ENCODE assay signal across 21 cellular contexts in the genomic region with DNA sequence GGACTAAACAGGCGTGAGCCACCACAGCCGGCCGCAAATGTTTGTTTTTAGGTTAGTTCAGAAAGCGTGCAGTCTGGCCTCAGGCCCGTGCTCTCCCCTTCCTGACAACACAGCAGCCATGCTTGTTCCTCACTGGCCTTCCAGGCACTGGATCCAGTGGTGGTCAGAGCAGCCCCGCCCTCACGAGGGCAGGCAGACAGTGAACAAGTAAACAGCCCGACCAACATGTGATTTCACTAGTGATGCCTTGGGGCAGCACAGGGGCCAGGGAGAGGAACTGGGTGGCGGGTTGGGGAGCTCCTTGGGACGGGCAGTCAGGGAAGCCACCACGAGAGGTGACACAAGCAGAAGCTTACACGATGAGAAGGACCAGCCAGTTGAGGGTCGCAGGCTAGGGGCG. TPM values are rescaled to one million over a fixed set of nuclear protein-coding genes. Genes with fewer than 3 reads are reported as not detected.
DNase-seq lines count a peak whose midpoint lies in the region; ATAC-seq and TF ChIP-seq lines count a peak whose summit lies in the region.
"Had no signal": no experiment of that assay in that cellular context is flagged by ENCODE, and none has a peak within 500 bp of the region (broad histone marks: within the 10 kb centered on the region; RNA-seq: fewer than 3 reads in every experiment).

No MANE protein-coding gene starts in this region.

- WGBS in hepatocyte (ENCODE audit: low lambda C conversion rate, missing lambda C conversion rate), result 93% methylated on average over 14 of the region's 14 CpGs

- H3K27me3 ChIP-seq in left ventricle myocardium inferior (ENCODE audit: low read depth), result no peaks in the 10 kb centered on the region
- H3K27me3 ChIP-seq in hepatocyte, result no peaks in the 10 kb centered on the region
- H3K27me3 ChIP-seq in uterus, result no peaks in the 10 kb centered on the region
- H3K27me3 ChIP-seq: MG63 had no signal

- peaks cover 97% of the 10 kb centered on the region for H3K4me1 ChIP-seq in left ventricle myocardium inferior
- peaks cover 42% of the 10 kb centered on the region for H3K4me1 ChIP-seq in hepatocyte (ENCODE audit: insufficient read depth)
- H3K4me1 ChIP-seq in uterus, result peaks cover 7 to 21% of the 10 kb centered on the region in 2 donors

- H3K9me3 ChIP-seq in left ventricle myocardium inferior (replicated peaks) (no peaks in the 10 kb centered on the region), T-helper 17 cell (ENCODE audit: control insufficient read depth, low read length, poor library complexity, severe bottlenecking) (no peaks in the 10 kb centered on the region), hepatocyte (ENCODE audit: low read depth) (no peaks in the 10 kb centered on the region), uterus (no peaks in the 10 kb centered on the region)
- H3K9me3 ChIP-seq: MG63 had no signal

- peaks cover 5% of the 10 kb centered on the region for H3K36me3 Mint-ChIP-seq in T-helper 17 cell (ENCODE audit: low read depth)
- H3K36me3 Mint-ChIP-seq: IgD-negative memory B cell had no signal

- H3K27ac ChIP-seq in left ventricle myocardium inferior (replicated peaks) (peak overlapping the region; percentile 91), hepatocyte (peak overlapping the region; percentile 97), uterus (peak overlapping the region; percentile 71 to 78)
- H3K27ac ChIP-seq: GM23248, WERI-Rb-1 had no signal

- peaks cover 71% of the 10 kb centered on the region for H3K79me2 ChIP-seq in hepatocyte

- no peak overlapping the region for H3K4me2 ChIP-seq in hepatocyte

- intact Hi-C loops in left ventricle myocardium inferior (cut with micrococcal nuclease) (loop anchor here (10.0 kb wide), 1 partner anchor 49 kb away; no protein-coding TSS in a partner anchor), cardiac septum (cut with DNase I) (no loop called here), uterus (cut with DNase I; ENCODE audit: low total_unique reads) (no loop called here)

- H3K4me3 ChIP-seq in left ventricle myocardium inferior (no peak overlapping the region), hepatocyte (no peak overlapping the region), uterus (no peak overlapping the region)
- H3K4me3 ChIP-seq: GM23248, MG63 had no signal

- H3K9me2 ChIP-seq in hepatocyte (replicated peaks; ENCODE audit: insufficient read depth), result no peaks in the 10 kb centered on the region

- TF ChIP-seq CTCF in left ventricle myocardium inferior (IDR thresholded peaks at IDR 0.05; ENCODE audit: borderline replicate concordance), result no peak
- no peak for TF ChIP-seq CTCF in hepatocyte (IDR thresholded peaks at IDR 0.05; ENCODE audit: poor library complexity)
- no peak for TF ChIP-seq CTCF in uterus (IDR thresholded peaks at IDR 0.05)

- no peak overlapping the region for H3K27ac Mint-ChIP-seq in T-helper 17 cell

- ATAC-seq in T-helper 17 cell, result no peak
- ATAC-seq: activated naive CD4-positive, alpha-beta T cell treated with anti-CD3 and anti-CD28 coated beads, Interleukin-2, amount 50 U/mL, for 72 hours had no signal

- H3K36me3 ChIP-seq in left ventricle myocardium inferior (peaks cover 79% of the 10 kb centered on the region), hepatocyte (replicated peaks; ENCODE audit: insufficient read depth, low read depth) (no peaks in the 10 kb centered on the region), uterus (no peaks in the 10 kb centered on the region)

- H4K20me1 ChIP-seq in hepatocyte (ENCODE audit: insufficient read depth, poor library complexity, severe bottlenecking), result no peaks in the 10 kb centered on the region

- DNase-seq in left ventricle myocardium inferior (no peak), cardiac septum (ENCODE audit: low spot score) (no peak), T-helper 17 cell (no peak), hepatocyte (ENCODE audit: low spot score) (no peak), uterus (no peak), GM03348 (ENCODE audit: low spot score) (no peak)
- no peak for DNase-seq in central memory CD4-positive, alpha-beta T cell
- DNase-seq: activated T-cell treated with anti-CD3 and anti-CD28 coated beads, Interleukin-2, amount 50 U/mL, for 48 hours; CD4-positive, alpha-beta memory T cell; DMS53; GF-D8; GM23248; head of caudate nucleus; MG63; NCI-H1436 treated with DMSO at 0.1 percent for 48 hours; NCI-H2171 treated with DMSO at 0.1 percent for 48 hours; NCI-H69; stimulated activated CD4-positive, alpha-beta T cell treated with anti-CD3 and anti-CD28 coated beads, Interleukin-12 subunit alpha, Interleukin-12 subunit beta, amount 100 ng/mL, for 4 hours; WERI-Rb-1 had no signal

- H2AFZ ChIP-seq in hepatocyte, result no peak overlapping the region
- H2AFZ ChIP-seq: GM23248 had no signal

- H3K4me1 Mint-ChIP-seq in T-helper 17 cell, result peaks cover 12% of the 10 kb centered on the region
- H3K4me1 Mint-ChIP-seq: IgD-negative memory B cell had no signal

- H3K27me3 Mint-ChIP-seq in T-helper 17 cell, result no peaks in the 10 kb centered on the region
- H3K27me3 Mint-ChIP-seq: CD4-positive, alpha-beta memory T cell; IgD-negative memory B cell had no signal

- peak overlapping the region; percentile 9 for H3K4me3 Mint-ChIP-seq in T-helper 17 cell
- H3K4me3 Mint-ChIP-seq: CD4-positive, alpha-beta memory T cell; IgD-negative memory B cell had no signal

- TF ChIP-seq POLR2A in uterus (IDR thresholded peaks at IDR 0.05), result no peak

RNA-seq across cellular contexts. Expression of a gene that starts 40.8 kb away (rescaled TPM):
- total RNA-seq in left ventricle myocardium inferior (0.22 TPM), cardiac septum (1.7 TPM), T-helper 17 cell (1 to 10 TPM; 6.8 to 9.0 TPM), hepatocyte (12.5 and 26.6 TPM in 2 replicates), uterus (1 to 10 TPM in 2 of 4 donors, under 1 TPM in 1, not detected in 1; 0.83 to 8.4 (median 8.2) TPM)
- 24.3 and 38.9 TPM in 2 replicates for polyA plus RNA-seq in hepatocyte

RNA-seq across cellular contexts. Expression of a gene that starts 56.1 kb away (rescaled TPM):
- total RNA-seq in left ventricle myocardium inferior, result 111 TPM
- 190 TPM for total RNA-seq in cardiac septum
- 100 to 1,000 TPM; 201 to 205 TPM for total RNA-seq in T-helper 17 cell
- 278 and 321 TPM in 2 replicates for total RNA-seq in hepatocyte
- 54.4 and 59.3 TPM in 2 replicates for polyA plus RNA-seq in hepatocyte
- 100 to 1,000 TPM; 259 to 844 (median 429) TPM for total RNA-seq in uterus
